Comparison of ENCODE assay signal across 8 cellular contexts in genomic region chr17:57357392-57357784, GRCh38.
DNase-seq lines count a peak whose midpoint lies in the region; ATAC-seq, FAIRE-seq and TF ChIP-seq lines count a peak whose summit lies in the region.

No MANE protein-coding gene starts in this region.

- no peak for TF ChIP-seq CTCF in ascending aorta (IDR thresholded peaks at IDR 0.05)

- no peaks in the 10 kb centered on the region for H3K36me3 ChIP-seq in ascending aorta

- no peaks in the 10 kb centered on the region for H3K27me3 ChIP-seq in ascending aorta

- no peaks in the 10 kb centered on the region for H3K9me3 ChIP-seq in ascending aorta

- H3K27ac ChIP-seq in ascending aorta: peak overlapping the region; percentile 77 to 79

- peak overlapping the region; percentile 34 to 46 for H3K4me3 ChIP-seq in ascending aorta

- no peak for FAIRE-seq in GM19239 (lab: Jason Lieb, UNC)

- intact Hi-C loops in ascending aorta (cut with DNase I): loop anchor here (2.0 kb wide), 1 partner anchor 101 kb away; the partner anchor contains the start of gene MSI2

- ATAC-seq in GM19043 (IDR thresholded peaks at IDR 0.05; ENCODE audit: low read depth, unreplicated experiment) (peak; percentile 53), HG03565 (IDR thresholded peaks at IDR 0.05; ENCODE audit: unreplicated experiment) (peak; percentile 22), GM19035 (IDR thresholded peaks at IDR 0.05; ENCODE audit: unreplicated experiment) (no peak)

- DNase-seq in Ammon's horn (ENCODE audit: low spot score) (peak; percentile 69), ascending aorta (ENCODE audit: low spot score in 2 of 2) (peak; percentile 48 to 76), midbrain (lab: John Stamatoyannopoulos, UW) (peak; percentile 46), GM19239 (ENCODE audit: insufficient read length, low spot score) (no peak), HuH-7.5 (ENCODE audit: low spot score) (no peak)

- peaks cover 0 to 9% of the 10 kb centered on the region in 2 donors for H3K4me1 ChIP-seq in ascending aorta

Comparison
In these comparisons a context has a peak if more than half of its experiments do, and no peak if none do; other contexts are left out.
1. DNase-seq: peak in Ammon's horn (single experiment), ascending aorta (2 of 2) and midbrain (single experiment); none in GM19239 (single experiment) and HuH-7.5 (single experiment).